In the genomic region with DNA sequence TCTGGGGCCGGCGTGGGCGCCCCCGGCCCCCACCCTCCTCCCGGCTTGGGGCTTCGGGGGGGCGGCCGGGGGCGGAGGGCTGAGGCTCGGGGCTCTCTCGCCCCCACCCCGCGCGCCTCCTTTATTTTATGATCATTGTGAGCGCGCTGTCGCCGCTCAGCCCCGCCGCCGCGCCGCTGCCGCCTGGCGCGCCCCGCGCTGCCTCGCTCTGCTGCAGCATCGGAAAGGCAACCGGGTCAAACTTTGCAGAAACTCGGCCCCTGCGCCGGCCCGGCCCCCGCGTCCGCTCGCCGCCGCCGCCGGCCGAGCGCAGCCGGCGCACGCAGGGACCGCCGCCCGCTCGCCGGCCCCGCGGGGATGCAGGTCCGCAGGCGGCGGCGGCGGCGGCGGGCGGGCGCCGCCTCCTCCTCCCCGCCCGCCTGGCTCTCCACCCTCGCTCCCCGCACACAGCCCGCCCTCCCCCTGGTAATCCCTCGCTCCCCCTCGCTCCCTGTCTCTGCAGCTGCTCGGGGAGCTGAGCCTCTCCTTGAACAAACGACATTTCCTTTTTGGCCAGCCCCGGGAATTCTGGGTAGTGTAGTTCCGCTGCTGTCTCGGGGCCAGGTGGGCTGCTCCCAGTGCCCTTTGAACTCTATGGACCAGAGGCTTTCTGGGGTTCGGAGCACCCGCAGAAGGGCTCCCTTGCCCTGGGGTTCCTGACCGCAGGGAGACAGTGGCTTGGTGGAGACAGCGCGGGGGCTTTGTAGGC, we compare ENCODE assay signal across 8 cellular contexts. TPM values are rescaled to one million over a fixed set of nuclear protein-coding genes. Genes with fewer than 3 reads are reported as not detected.
A peak's percentile ranks its signal among the peaks of the same experiment; 100 is the strongest.
DNase-seq lines count a peak whose midpoint lies in the region; ATAC-seq, FAIRE-seq and TF ChIP-seq lines count a peak whose summit lies in the region.

No MANE protein-coding gene starts in this region.

- no peaks in the 10 kb centered on the region for H3K36me3 ChIP-seq in HepG2 (replicated peaks in 1 of 2; ENCODE audit: control insufficient read depth in 1 of 2, insufficient read depth in 2 of 2, low read length in 2 of 2)

- CTCF ChIA-PET in HepG2 (lab: Yijun Ruan, JAX; ENCODE audit: low intra/inter-chr PET ratio, low total read pairs) = no interaction called here

- intact Hi-C loops in dorsolateral prefrontal cortex (cut with DNase I) = no loop called here
- intact Hi-C loops in HepG2 (cut with micrococcal nuclease; ENCODE audit: unreplicated experiment) = loop anchor here (5.0 to 10.0 kb wide), 2 partner anchors 47 to 101 kb away; no protein-coding TSS in a partner anchor

- H3K4me1 ChIP-seq in HepG2 (ENCODE audit: insufficient read depth, low read length) = peaks cover 40% of the 10 kb centered on the region

- peak overlapping the region; percentile 77 for H3K4me2 ChIP-seq in HepG2 (ENCODE audit: low read depth, low read length)

- 17% methylated on average over 12 of the region's 82 CpGs for WGBS in HepG2 (ENCODE audit: low lambda C conversion rate)

- H3K27ac ChIP-seq in dorsolateral prefrontal cortex = peak overlapping the region in 57 of 59 donors; percentile 31 to 93 (median 79)
- no peak overlapping the region for H3K27ac ChIP-seq in HepG2 (ENCODE audit: extremely low read length, insufficient read depth, low read length)

- TF ChIP-seq EP300 in HepG2 (IDR thresholded peaks at IDR 0.05; ENCODE audit: low read depth in 2 of 2, low read length in 2 of 2) (no peak), HepG2 (CRISPR knock-in tag; IDR thresholded peaks at IDR 0.05; ENCODE audit: borderline replicate concordance) (no peak)

- peaks cover 3% of the 10 kb centered on the region; the same call in 1 of the 2 replicates for H4K20me1 ChIP-seq in HepG2 (ENCODE audit: insufficient read depth, low read length)

- TF ChIP-seq POLR2A in HepG2 (IDR thresholded peaks at IDR 0.05; ENCODE audit: insufficient read depth in 1 of 2, low read depth in 2 of 2, low read length in 2 of 2) = no peak

- in situ Hi-C loops in HepG2 (cut with HindIII; ENCODE audit: extremely low pct_ligation_motif_present, low pct_unique_long_range_greater_than_20kb) = no loop called here

- DNase-seq in D341Med (ENCODE audit: low spot score) = peak; percentile 98
- DNase-seq in NCI-H748 (lab: John Stamatoyannopoulos, UW; ENCODE audit: unreplicated experiment) = peak; percentile 90
- DNase-seq in activated CD4-positive, alpha-beta T cell treated with anti-CD3 and anti-CD28 coated beads, Interleukin-2, amount 50 U/mL, for 48 hours = peak; percentile 72 to 80
- DNase-seq in dorsolateral prefrontal cortex = peak; percentile 64 to 90 (median 86)
- peak; percentile 43 for DNase-seq in HepG2 (ENCODE audit: low spot score)
- DNase-seq in stimulated activated CD4-positive, alpha-beta T cell treated with anti-CD3 and anti-CD28 coated beads, Interleukin-4, amount 100 ng/mL, for 4 hours = peak; percentile 67 to 68

- FAIRE-seq in HepG2 (lab: Jason Lieb, UNC) = peak; percentile 60

- TF ChIP-seq RAD21 in HepG2 (CRISPR knock-in tag; IDR thresholded peaks at IDR 0.05) = no peak

- TF ChIP-seq CTCF in dorsolateral prefrontal cortex (IDR thresholded peaks at IDR 0.05 in 54 of 56, conservative IDR thresholded peaks at IDR 0.05 in 2 of 56; ENCODE audit: low read depth in 1 of 56, partially characterized antibody in 56 of 56) = no peak
- no peak for TF ChIP-seq CTCF in HepG2 (CRISPR knock-in tag; IDR thresholded peaks at IDR 0.05)

- POLR2A ChIA-PET in HepG2 (lab: Yijun Ruan, JAX) = no interaction called here

- BruUV-seq in HepG2 (replicated peaks; lab: Mats Ljungman, UMichigan) = no TSS peak

- no peak overlapping the region for H2AFZ ChIP-seq in HepG2 (ENCODE audit: low read length)

- H3K9me3 ChIP-seq in HepG2 (ENCODE audit: low read length) = no peaks in the 10 kb centered on the region

- ATAC-seq in HG03342 (IDR thresholded peaks at IDR 0.05; ENCODE audit: unreplicated experiment) (peak; percentile 32), HepG2 (peak; percentile 28), HG03108 (IDR thresholded peaks at IDR 0.05; ENCODE audit: unreplicated experiment) (no peak)

- H3K4me3 ChIP-seq in dorsolateral prefrontal cortex (peak overlapping the region; percentile 41 to 87 (median 69)), HepG2 (replicated peaks in 1 of 3; ENCODE audit: insufficient read depth in 1 of 3, low read depth in 2 of 3, low read length in 3 of 3) (peak overlapping the region; percentile 52 to 68 (median 57); a peak in 5 of 6 replicates)

- H3K27me3 ChIP-seq in dorsolateral prefrontal cortex = peaks cover 0 to 6% (median 0%) of the 10 kb centered on the region in 45 donors
- H3K27me3 ChIP-seq in HepG2 (ENCODE audit: control insufficient read depth in 1 of 2, insufficient read depth in 2 of 2, low read length in 2 of 2) = peaks cover 22 to 85% of the 10 kb centered on the region in 2 experiments

- no peaks in the 10 kb centered on the region for H3K79me2 ChIP-seq in HepG2 (ENCODE audit: insufficient read depth, low read length)

- no peak overlapping the region for H3K9ac ChIP-seq in HepG2 (ENCODE audit: insufficient read depth, low read depth, low read length)

TF ChIP-seq in HepG2, 621 proteins besides CTCF, POLR2A, EP300 and RAD21 (continues in another document):
- TF ChIP-seq SSRP1 (CRISPR knock-in tag; IDR thresholded peaks at IDR 0.05) = no peak
- TF ChIP-seq GATA4 (IDR thresholded peaks at IDR 0.05; ENCODE audit: borderline replicate concordance, low read depth) = no peak
- TF ChIP-seq HCFC1 (IDR thresholded peaks at IDR 0.05; ENCODE audit: low read depth, low read length) = peak; percentile 70
- no peak for TF ChIP-seq FOXK1 (CRISPR knock-in tag; IDR thresholded peaks at IDR 0.05; ENCODE audit: borderline replicate concordance, low read depth)
- TF ChIP-seq MBNL3 (CRISPR knock-in tag; conservative IDR thresholded peaks at IDR 0.05) = no peak
- TF ChIP-seq, protein P1, sequence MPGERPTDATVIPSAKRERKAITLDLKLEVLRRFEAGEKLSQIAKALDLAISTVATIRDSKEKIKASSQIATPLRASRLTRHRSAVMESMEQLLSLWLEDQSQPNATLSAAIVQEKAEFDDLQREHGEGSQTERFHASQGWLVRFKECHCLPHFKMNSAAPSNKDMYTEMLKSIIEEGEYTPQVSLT (CRISPR knock-in tag; IDR thresholded peaks at IDR 0.05; ENCODE audit: borderline replicate concordance, low read depth) = no peak
- TF ChIP-seq PHF21A (CRISPR knock-in tag; IDR thresholded peaks at IDR 0.05) = no peak
- no peak for TF ChIP-seq SNAPC2 (CRISPR knock-in tag; IDR thresholded peaks at IDR 0.05)
- peak; percentile 46 for TF ChIP-seq RBM39 (IDR thresholded peaks at IDR 0.05; ENCODE audit: low read depth, low read length, poor library complexity, severe bottlenecking)

RNA-seq across cellular contexts. Expression of gene FAM78A, which starts 1.5 kb away (rescaled TPM):
- 10 to 100 TPM in 89 of 120 experiments, 1 to 10 TPM in 31; 6.0 to 19.9 (median 11.3) TPM for total RNA-seq in dorsolateral prefrontal cortex
- total RNA-seq in HepG2 (2016; rRNA removed; fragmentation: Illumina TruSeq; extraction: Trizol) = 0.14 and 0.18 TPM in 2 replicates
- total RNA-seq in HepG2 (2016; cell fraction: cytosol; rRNA removed; fragmentation: Illumina TruSeq; extraction: Trizol; ENCODE audit: low read depth) = not detected in 2 replicates
- total RNA-seq in HepG2 (2016; cell fraction: insoluble cytoplasmic fraction; rRNA removed; fragmentation: Illumina TruSeq; extraction: Trizol) = 0.15 and 0.26 TPM in 2 replicates
- total RNA-seq in HepG2 (2016; cell fraction: membrane; rRNA removed; fragmentation: Illumina TruSeq; extraction: Trizol) = 0.15 TPM in 1 of 2 replicates, not detected in the other
- 0.50 and 0.68 TPM in 2 replicates for total RNA-seq in HepG2 (2016; cell fraction: nucleus; rRNA removed; fragmentation: Illumina TruSeq; extraction: Trizol)
- polyA plus RNA-seq in HepG2 (2011; rRNA removed) = 0.51 and 0.62 TPM in 2 replicates
- polyA plus RNA-seq in HepG2 (2011; cell fraction: cytosol; rRNA removed) = 0.37 and 0.43 TPM in 2 replicates
- 0.63 and 0.69 TPM in 2 replicates for polyA plus RNA-seq in HepG2 (2011; cell fraction: nucleus; rRNA removed)
- polyA plus RNA-seq in HepG2 (2012) = 0.25 and 0.30 TPM in 2 replicates
- 0.03 and 0.11 TPM in 2 replicates for polyA plus RNA-seq in HepG2 (2016; cell fraction: cytosol; fragmentation: Illumina TruSeq; extraction: Trizol; ENCODE audit: low read depth)
- polyA plus RNA-seq in HepG2 (2016; cell fraction: insoluble cytoplasmic fraction; fragmentation: Illumina TruSeq; extraction: Trizol; ENCODE audit: low read depth) = 0.12 and 0.21 TPM in 2 replicates
- 0.07 and 0.10 TPM in 2 replicates for polyA plus RNA-seq in HepG2 (2016; cell fraction: membrane; fragmentation: Illumina TruSeq; extraction: Trizol; ENCODE audit: low read depth)
- 0.11 and 0.22 TPM in 2 replicates for polyA plus RNA-seq in HepG2 (2016; cell fraction: nucleus; fragmentation: Illumina TruSeq; extraction: Trizol; ENCODE audit: insufficient read depth, low read depth)
- 0.62 and 23.9 TPM in 2 replicates for polyA minus RNA-seq in HepG2 (2011; rRNA and poly(A)+ RNA removed; ENCODE audit: low replicate concordance)
- polyA minus RNA-seq in HepG2 (2011; cell fraction: cytosol; rRNA and poly(A)+ RNA removed) = 0.26 and 0.49 TPM in 2 replicates
- 0.12 and 0.13 TPM in 2 replicates for polyA minus RNA-seq in HepG2 (2011; cell fraction: nucleus; rRNA and poly(A)+ RNA removed)

RNA-seq across cellular contexts. Expression of gene PLPP7, which starts 11.7 kb away (rescaled TPM):
- total RNA-seq in dorsolateral prefrontal cortex (10 to 100 TPM; 16.2 to 32.0 (median 24.6) TPM), HepG2 (2016; rRNA removed; fragmentation: Illumina TruSeq; extraction: Trizol) (0.66 and 1.2 TPM in 2 replicates)
- total RNA-seq in HepG2 (2016; cell fraction: cytosol; rRNA removed; fragmentation: Illumina TruSeq; extraction: Trizol; ENCODE audit: low read depth) = 1.1 TPM in 2 replicates
- total RNA-seq in HepG2 (2016; cell fraction: insoluble cytoplasmic fraction; rRNA removed; fragmentation: Illumina TruSeq; extraction: Trizol) = 0.85 and 1.0 TPM in 2 replicates
- 1.7 TPM in 2 replicates for total RNA-seq in HepG2 (2016; cell fraction: membrane; rRNA removed; fragmentation: Illumina TruSeq; extraction: Trizol)
- total RNA-seq in HepG2 (2016; cell fraction: nucleus; rRNA removed; fragmentation: Illumina TruSeq; extraction: Trizol) = 0.28 and 1.4 TPM in 2 replicates
- polyA plus RNA-seq in HepG2 (2011; rRNA removed) = 0.33 and 0.67 TPM in 2 replicates
- 0.47 and 1.0 TPM in 2 replicates for polyA plus RNA-seq in HepG2 (2011; cell fraction: cytosol; rRNA removed)
- 0.66 and 0.87 TPM in 2 replicates for polyA plus RNA-seq in HepG2 (2011; cell fraction: nucleus; rRNA removed)
- 0.69 and 0.78 TPM in 2 replicates for polyA plus RNA-seq in HepG2 (2012)
- polyA plus RNA-seq in HepG2 (2016; cell fraction: cytosol; fragmentation: Illumina TruSeq; extraction: Trizol; ENCODE audit: low read depth) = 1.2 and 1.6 TPM in 2 replicates
- 0.74 and 0.82 TPM in 2 replicates for polyA plus RNA-seq in HepG2 (2016; cell fraction: insoluble cytoplasmic fraction; fragmentation: Illumina TruSeq; extraction: Trizol; ENCODE audit: low read depth)
- polyA plus RNA-seq in HepG2 (2016; cell fraction: membrane; fragmentation: Illumina TruSeq; extraction: Trizol; ENCODE audit: low read depth) = 1.7 TPM in 2 replicates
- polyA plus RNA-seq in HepG2 (2016; cell fraction: nucleus; fragmentation: Illumina TruSeq; extraction: Trizol; ENCODE audit: insufficient read depth, low read depth) = 0.56 and 0.57 TPM in 2 replicates
- 0.16 and 1.9 TPM in 2 replicates for polyA minus RNA-seq in HepG2 (2011; rRNA and poly(A)+ RNA removed; ENCODE audit: low replicate concordance)
- polyA minus RNA-seq in HepG2 (2011; cell fraction: cytosol; rRNA and poly(A)+ RNA removed) = 0.70 and 0.79 TPM in 2 replicates
- polyA minus RNA-seq in HepG2 (2011; cell fraction: nucleus; rRNA and poly(A)+ RNA removed) = 0.52 and 1.1 TPM in 2 replicates

Comparison
In these comparisons a context has a peak if more than half of its experiments do, and no peak if none do; other contexts are left out.
1. DNase-seq: peak in every context shown above with its lines; median percentile 98 in D341Med; 90 in NCI-H748; 86 in dorsolateral prefrontal cortex; 76 in activated CD4-positive, alpha-beta T cell treated with anti-CD3 and anti-CD28 coated beads, Interleukin-2, amount 50 U/mL, for 48 hours; 68 in stimulated activated CD4-positive, alpha-beta T cell treated with anti-CD3 and anti-CD28 coated beads, Interleukin-4, amount 100 ng/mL, for 4 hours; 43 in HepG2.
2. RNA of gene FAM78A, which starts 1.5 kb away (total RNA-seq): 6.0 to 19.9 TPM in dorsolateral prefrontal cortex; 0.14 to 0.68 TPM in HepG2; every median in the first group is over 4 times any median in the second.
3. RNA of gene PLPP7, which starts 11.7 kb away (total RNA-seq): 16.2 to 32.0 TPM in dorsolateral prefrontal cortex; 0.28 to 1.7 TPM in HepG2; every median in the first group is over 4 times any median in the second.